In genomic region chr2:236661762-236662110, GRCh38 we compare ENCODE assay signal across 13 cellular contexts.
DNase-seq lines count a peak whose midpoint lies in the region; ATAC-seq and TF ChIP-seq lines count a peak whose summit lies in the region.
"Had no signal": no experiment of that assay in that cellular context is flagged by ENCODE, and none has a peak within 500 bp of the region (broad histone marks: within the 10 kb centered on the region; RNA-seq: fewer than 3 reads in every experiment).

No MANE protein-coding gene starts in this region.

- peaks cover 2% of the 10 kb centered on the region for H3K9me3 Mint-ChIP-seq in activated CD8-positive, alpha-beta T cell treated with anti-CD3 and anti-CD28 coated beads for 36 hours
- H3K9me3 Mint-ChIP-seq: activated CD4-positive, alpha-beta memory T cell treated with anti-CD3 and anti-CD28 coated beads for 36 hours had no signal

- H3K9ac ChIP-seq in muscle layer of colon (ENCODE audit: low read length), result no peak overlapping the region

- peaks cover 7% of the 10 kb centered on the region for H3K27me3 Mint-ChIP-seq in activated CD8-positive, alpha-beta T cell treated with anti-CD3 and anti-CD28 coated beads for 36 hours

- POLR2A ChIA-PET in RWPE1 (lab: Yijun Ruan, JAX; ENCODE audit: low non-redundant PET), result no interaction called here
- POLR2A ChIA-PET in activated CD8-positive, alpha-beta T cell treated with anti-CD3 and anti-CD28 coated beads for 36 hours (lab: Charles Lee), result no interaction called here

- no peak overlapping the region for H3K27ac Mint-ChIP-seq in activated CD8-positive, alpha-beta T cell treated with anti-CD3 and anti-CD28 coated beads for 36 hours
- H3K27ac Mint-ChIP-seq: activated CD4-positive, alpha-beta memory T cell treated with anti-CD3 and anti-CD28 coated beads for 36 hours had no signal

- TF ChIP-seq CTCF in RWPE1 (conservative IDR thresholded peaks at IDR 0.05; ENCODE audit: low read depth), result no peak
- no peak for TF ChIP-seq CTCF in fibroblast of mammary gland (conservative IDR thresholded peaks at IDR 0.05; ENCODE audit: control insufficient read depth, insufficient read depth, low read depth, low read length)
- TF ChIP-seq CTCF in activated CD8-positive, alpha-beta T cell treated with anti-CD3 and anti-CD28 coated beads for 36 hours (IDR thresholded peaks at IDR 0.05), result no peak

- no peaks in the 10 kb centered on the region for H3K4me1 Mint-ChIP-seq in activated CD8-positive, alpha-beta T cell treated with anti-CD3 and anti-CD28 coated beads for 36 hours (ENCODE audit: low read depth)

- no peak for ATAC-seq in HG02973 (IDR thresholded peaks at IDR 0.05; ENCODE audit: unreplicated experiment)
- no peak for ATAC-seq in activated CD8-positive, alpha-beta T cell treated with anti-CD3 and anti-CD28 coated beads for 36 hours
- ATAC-seq in HG02763 (IDR thresholded peaks at IDR 0.05; ENCODE audit: unreplicated experiment), result no peak

- H3K9me3 ChIP-seq in muscle layer of colon (ENCODE audit: low read length), result no peaks in the 10 kb centered on the region

- intact Hi-C loops in activated CD8-positive, alpha-beta T cell treated with anti-CD3 and anti-CD28 coated beads for 36 hours (cut with micrococcal nuclease), result no loop called here

- H3K4me3 ChIP-seq in fibroblast of mammary gland (ENCODE audit: control insufficient read depth, low read depth, low read length) (no peak overlapping the region), muscle layer of colon (ENCODE audit: low read depth in 1 of 2, low read length in 2 of 2) (no peak overlapping the region)

- DNase-seq in RWPE1 (ENCODE audit: low spot score) (no peak), fibroblast of mammary gland (ENCODE audit: low read depth) (peak; percentile 71), ureter (ENCODE audit: low spot score) (peak; percentile 37), HuH-7 (ENCODE audit: low spot score) (no peak)
- DNase-seq in activated CD8-positive, alpha-beta T cell treated with anti-CD3 and anti-CD28 coated beads for 36 hours, result no peak
- DNase-seq: activated CD4-positive, alpha-beta memory T cell treated with anti-CD3 and anti-CD28 coated beads for 36 hours; activated effector memory CD4-positive, alpha-beta T cell treated with anti-CD3 and anti-CD28 coated beads, Interleukin-2, amount 50 U/mL, for 16 hours; COR-L47; KG1; NCI-H1694 treated with DMSO at 0.1 percent for 48 hours had no signal

- no peaks in the 10 kb centered on the region for H3K36me3 Mint-ChIP-seq in activated CD8-positive, alpha-beta T cell treated with anti-CD3 and anti-CD28 coated beads for 36 hours (ENCODE audit: low read depth)
- H3K36me3 Mint-ChIP-seq: activated CD4-positive, alpha-beta memory T cell treated with anti-CD3 and anti-CD28 coated beads for 36 hours had no signal

- H3K27ac ChIP-seq in RWPE1 (peak overlapping the region; percentile 63), muscle layer of colon (ENCODE audit: low read depth, low read length) (peak overlapping the region; percentile 12)

- CTCF ChIA-PET in RWPE1 (lab: Yijun Ruan, JAX), result no interaction called here
- CTCF ChIA-PET in activated CD8-positive, alpha-beta T cell treated with anti-CD3 and anti-CD28 coated beads for 36 hours (lab: Charles Lee), result interaction anchor here (1.6 kb wide), 1 partner anchor 149 kb away, joined by 3 read pairs; no protein-coding TSS in a partner anchor

- H3K4me3 Mint-ChIP-seq in activated CD8-positive, alpha-beta T cell treated with anti-CD3 and anti-CD28 coated beads for 36 hours, result no peak overlapping the region
- H3K4me3 Mint-ChIP-seq: activated CD4-positive, alpha-beta memory T cell treated with anti-CD3 and anti-CD28 coated beads for 36 hours had no signal

- H3K4me1 ChIP-seq in muscle layer of colon (ENCODE audit: insufficient read depth, low read length), result peaks cover 48% of the 10 kb centered on the region

- H3K27me3 ChIP-seq in muscle layer of colon (ENCODE audit: control insufficient read depth in 1 of 2, insufficient read depth in 2 of 2, low read length in 2 of 2), result no peaks in the 10 kb centered on the region

- H3K36me3 ChIP-seq in muscle layer of colon (ENCODE audit: insufficient read depth, low read length), result no peaks in the 10 kb centered on the region

Comparison
In these comparisons a context has a peak if more than half of its experiments do, and no peak if none do; other contexts are left out.
1. DNase-seq: peak in fibroblast of mammary gland (single experiment) and ureter (single experiment); none in RWPE1 (single experiment), activated CD8-positive, alpha-beta T cell treated with anti-CD3 and anti-CD28 coated beads for 36 hours (single experiment) and HuH-7 (single experiment).